1 cellular context compared by ENCODE assay signal in the genomic region with DNA sequence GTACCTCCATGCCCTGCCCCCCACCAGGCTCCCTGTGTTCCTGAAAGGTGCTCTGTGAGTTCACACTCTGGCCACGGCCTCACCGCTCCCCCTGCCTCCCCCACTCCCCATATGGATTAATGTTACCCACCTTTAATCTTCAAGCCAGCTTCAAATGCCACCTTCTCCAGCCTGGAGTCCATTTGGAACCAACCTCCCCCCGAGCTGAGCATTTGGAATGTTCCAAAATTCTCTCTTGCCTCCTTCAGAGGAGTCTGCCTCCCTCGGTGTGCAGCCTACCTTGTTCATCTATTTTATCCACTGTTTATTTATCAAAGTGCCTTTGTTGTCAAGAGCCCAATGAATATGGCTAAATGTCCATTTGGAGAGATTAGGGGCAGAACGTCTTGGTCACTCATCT.
TF ChIP-seq lines count a peak whose summit lies in the region.

No MANE protein-coding gene starts in this region.

TF ChIP-seq in GM12878, 131 proteins besides CTCF, POLR2A, EP300 and RAD21:
- no peak for TF ChIP-seq PML (IDR thresholded peaks at IDR 0.05; ENCODE audit: low read length)
- TF ChIP-seq SUZ12 (IDR thresholded peaks at IDR 0.05; ENCODE audit: unreplicated experiment): no peak
- TF ChIP-seq SREBF1 (IDR thresholded peaks at IDR 0.05; ENCODE audit: low read length): no peak
- TF ChIP-seq RBBP5 (conservative IDR thresholded peaks at IDR 0.05): no peak
- no peak for TF ChIP-seq BHLHE40 (IDR thresholded peaks at IDR 0.05; ENCODE audit: borderline replicate concordance in 1 of 2, low read depth in 2 of 2, low read length in 1 of 2)
- TF ChIP-seq ZNF384 (IDR thresholded peaks at IDR 0.05; ENCODE audit: borderline replicate concordance, low read depth, low read length): no peak
- no peak for TF ChIP-seq CBX5 (IDR thresholded peaks at IDR 0.05; ENCODE audit: low read depth)
